Comparison of ENCODE assay signal across 8 cellular contexts in genomic region chr2:138501427-138502252, GRCh38. TPM values are rescaled to one million over a fixed set of nuclear protein-coding genes. Genes with fewer than 3 reads are reported as not detected.
DNase-seq lines count a peak whose midpoint lies in the region; ATAC-seq and TF ChIP-seq lines count a peak whose summit lies in the region.

TSS of gene SPOPL (plus strand) at chr2:138501770. CDS start at chr2:138550217, 48,447 bp downstream.

- intact Hi-C loops in left lung (cut with DNase I) = no loop called here

- TF ChIP-seq CTCF in left lung (IDR thresholded peaks at IDR 0.05) = peak; percentile 20 to 52

- DNase-seq in GM19238 (ENCODE audit: insufficient read length, low spot score) (peak; percentile 82), NCI-H524 (lab: John Stamatoyannopoulos, UW) (peak; percentile 74 to 86), cortex of kidney (lab: John Stamatoyannopoulos, UW) (peak; percentile 67), left lung (peak; percentile 92 to 99)
- peak; percentile 80 for DNase-seq in activated CD4-positive, alpha-beta T cell treated with anti-CD3 and anti-CD28 coated beads, Interleukin-2, amount 10 ng/mL, durations not matched to agents 7 days and 5 days
- DNase-seq in stimulated activated CD4-positive, alpha-beta T cell treated with anti-CD3 and anti-CD28 coated beads, Interleukin-2, amount 100 ng/mL, for 48 hours = peak; percentile 76 to 77

- POLR2A ChIA-PET in activated CD4-positive, alpha-beta T cell treated with anti-CD3 and anti-CD28 coated beads, Interleukin-2, amount 10 ng/mL, durations not matched to agents 7 days and 5 days (lab: Charles Lee) = no interaction called here

- peak within 1 kb of the TSS; percentile 86 for H3K4me3 ChIP-seq in BLaER1
- H3K4me3 ChIP-seq in left lung = peak within 1 kb of the TSS; percentile 87 to 97

- H3K9ac ChIP-seq in BLaER1 = peak within 1 kb of the TSS; percentile 86

- peak within 1 kb of the TSS; percentile 97 for H3K4me3 Mint-ChIP-seq in activated CD4-positive, alpha-beta T cell treated with anti-CD3 and anti-CD28 coated beads, Interleukin-2, amount 10 ng/mL, durations not matched to agents 7 days and 5 days

- H3K27me3 ChIP-seq in BLaER1 (no peaks in the 10 kb centered on the region), left lung (no peaks in the 10 kb centered on the region)

- peaks cover 45% of the 10 kb centered on the region for H4K20me1 ChIP-seq in BLaER1

- no peaks in the 10 kb centered on the region for H3K9me3 Mint-ChIP-seq in activated CD4-positive, alpha-beta T cell treated with anti-CD3 and anti-CD28 coated beads, Interleukin-2, amount 10 ng/mL, durations not matched to agents 7 days and 5 days

- H3K27ac ChIP-seq in BLaER1 (peak within 1 kb of the TSS; percentile 88), left lung (peak within 1 kb of the TSS; percentile 94 to 95)

- peak within 1 kb of the TSS; percentile 91 for H3K4me2 ChIP-seq in BLaER1

- peaks cover 30% of the 10 kb centered on the region for H3K4me1 Mint-ChIP-seq in activated CD4-positive, alpha-beta T cell treated with anti-CD3 and anti-CD28 coated beads, Interleukin-2, amount 10 ng/mL, durations not matched to agents 7 days and 5 days

- CTCF ChIA-PET in activated CD4-positive, alpha-beta T cell treated with anti-CD3 and anti-CD28 coated beads, Interleukin-2, amount 10 ng/mL, durations not matched to agents 7 days and 5 days (lab: Charles Lee) = no interaction called here

- ATAC-seq in HG03439 (IDR thresholded peaks at IDR 0.05; ENCODE audit: unreplicated experiment) (peak; percentile 73), left lung (peak; percentile 96)

- H3K27ac Mint-ChIP-seq in activated CD4-positive, alpha-beta T cell treated with anti-CD3 and anti-CD28 coated beads, Interleukin-2, amount 10 ng/mL, durations not matched to agents 7 days and 5 days = peak within 1 kb of the TSS; percentile 95

- no peaks in the 10 kb centered on the region for H3K9me3 ChIP-seq in BLaER1
- no peaks in the 10 kb centered on the region for H3K9me3 ChIP-seq in left lung

- H3K27me3 Mint-ChIP-seq in activated CD4-positive, alpha-beta T cell treated with anti-CD3 and anti-CD28 coated beads, Interleukin-2, amount 10 ng/mL, durations not matched to agents 7 days and 5 days = no peaks in the 10 kb centered on the region

- H3K36me3 ChIP-seq in BLaER1 (no peaks in the 10 kb centered on the region), left lung (no peaks in the 10 kb centered on the region)

- peaks cover 9% of the 10 kb centered on the region for H3K36me3 Mint-ChIP-seq in activated CD4-positive, alpha-beta T cell treated with anti-CD3 and anti-CD28 coated beads, Interleukin-2, amount 10 ng/mL, durations not matched to agents 7 days and 5 days (ENCODE audit: low read depth)

- peaks cover 35% of the 10 kb centered on the region for H3K4me1 ChIP-seq in BLaER1
- peaks cover 31 to 57% of the 10 kb centered on the region in 2 donors for H3K4me1 ChIP-seq in left lung

RNA-seq across cellular contexts. Expression of gene SPOPL, which starts in this region (rescaled TPM):
- total RNA-seq in activated CD4-positive, alpha-beta T cell treated with anti-CD3 and anti-CD28 coated beads, Interleukin-2, amount 10 ng/mL, durations not matched to agents 7 days and 5 days = 10 to 100 TPM; 10.2 to 10.4 TPM
- total RNA-seq in left lung = 10 to 100 TPM; 24.7 to 29.4 TPM

Comparison
In these comparisons a context has a peak if more than half of its experiments do, and no peak if none do; other contexts are left out.
1. Peak in every context shown above with its lines: DNase-seq, ATAC-seq, H3K4me3 ChIP-seq and H3K27ac ChIP-seq.